In the genomic region with DNA sequence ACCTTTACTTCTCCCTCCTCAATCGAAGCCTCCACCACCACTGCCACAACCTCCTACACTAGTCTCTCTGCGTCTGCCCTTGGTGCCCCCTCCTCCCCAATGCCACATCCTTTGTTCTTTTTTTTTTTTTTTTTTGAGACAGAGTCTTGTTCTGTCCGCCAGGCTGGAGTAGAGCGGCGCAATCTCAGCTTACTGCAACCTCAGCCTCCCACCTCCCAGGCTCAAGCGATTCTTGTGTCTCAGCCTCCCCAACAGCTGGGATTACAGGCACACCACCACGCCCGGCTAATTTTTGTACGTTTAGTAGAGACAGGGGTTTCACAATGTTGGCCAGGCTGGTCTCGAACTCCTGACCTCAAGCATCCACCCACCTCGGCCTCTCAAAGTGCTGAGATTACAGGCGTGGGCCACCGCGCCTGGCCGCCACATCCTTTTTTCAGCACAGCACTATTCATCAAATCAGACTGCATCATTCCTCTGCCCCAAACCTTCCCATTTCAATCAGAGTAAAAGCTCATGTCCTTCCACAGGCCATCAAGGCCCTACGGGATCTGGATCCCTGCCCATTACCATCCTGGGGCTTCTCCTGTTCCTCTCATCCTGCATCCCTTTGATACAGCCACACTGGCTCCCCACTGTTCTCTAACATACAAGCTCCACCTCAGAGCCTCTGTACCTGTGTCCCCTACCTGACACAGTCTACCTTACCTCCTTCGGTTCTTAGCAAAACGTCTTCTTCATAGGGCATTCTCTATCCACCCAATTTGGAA, we compare ENCODE assay signal across 1 cellular context.
TF ChIP-seq lines count a peak whose summit lies in the region.

No MANE protein-coding gene starts in this region.

TF ChIP-seq in K562, 482 proteins besides CTCF, POLR2A, EP300 and RAD21:
- TF ChIP-seq RBFOX2 (IDR thresholded peaks at IDR 0.05; ENCODE audit: low read depth, low read length) = 0 out of 2 replicates have a peak, but pooled peaks have one; percentile 52
- peak; percentile 88 to 89; a peak in 3 of 4 replicates for TF ChIP-seq KDM1A (IDR thresholded peaks at IDR 0.05)
- TF ChIP-seq RCOR1 (IDR thresholded peaks at IDR 0.05; ENCODE audit: borderline replicate concordance in 1 of 2, low read depth in 2 of 2, low read length in 2 of 2) = 0 out of 4 replicates have a peak, but pooled peaks of 1 of the 2 experiments have one; percentile 11
- no peak for TF ChIP-seq ZNF121 (CRISPR knock-in tag; conservative IDR thresholded peaks at IDR 0.05)
- TF ChIP-seq, protein P1, sequence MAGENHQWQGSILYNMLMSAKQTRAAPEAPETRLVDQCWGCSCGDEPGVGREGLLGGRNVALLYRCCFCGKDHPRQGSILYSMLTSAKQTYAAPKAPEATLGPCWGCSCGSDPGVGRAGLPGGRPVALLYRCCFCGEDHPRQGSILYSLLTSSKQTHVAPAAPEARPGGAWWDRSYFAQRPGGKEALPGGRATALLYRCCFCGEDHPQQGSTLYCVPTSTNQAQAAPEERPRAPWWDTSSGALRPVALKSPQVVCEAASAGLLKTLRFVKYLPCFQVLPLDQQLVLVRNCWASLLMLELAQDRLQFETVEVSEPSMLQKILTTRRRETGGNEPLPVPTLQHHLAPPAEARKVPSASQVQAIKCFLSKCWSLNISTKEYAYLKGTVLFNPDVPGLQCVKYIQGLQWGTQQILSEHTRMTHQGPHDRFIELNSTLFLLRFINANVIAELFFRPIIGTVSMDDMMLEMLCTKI (IDR thresholded peaks at IDR 0.05; ENCODE audit: partially characterized antibody) = no peak
- no peak for TF ChIP-seq ZNF75A (CRISPR knock-in tag; IDR thresholded peaks at IDR 0.05)
- no peak for TF ChIP-seq HNRNPLL (IDR thresholded peaks at IDR 0.05; ENCODE audit: low read depth, low read length, poor library complexity, severe bottlenecking)
- no peak for TF ChIP-seq OTX1 (CRISPR knock-in tag; IDR thresholded peaks at IDR 0.05)
- TF ChIP-seq PHB2 (IDR thresholded peaks at IDR 0.05; ENCODE audit: low read depth) = no peak
- no peak for TF ChIP-seq ZNF785 (CRISPR knock-in tag; IDR thresholded peaks at IDR 0.05)
- TF ChIP-seq NR4A1 (CRISPR knock-in tag; IDR thresholded peaks at IDR 0.05) = no peak
- TF ChIP-seq NR4A1 (tag; IDR thresholded peaks at IDR 0.05) = no peak
- TF ChIP-seq ZNF184 (CRISPR knock-in tag; IDR thresholded peaks at IDR 0.05) = no peak
- peak; percentile 67 for TF ChIP-seq EGR1 (conservative IDR thresholded peaks at IDR 0.05)
